8 cellular contexts compared by ENCODE assay signal in genomic region chr2:58047373-58047674, GRCh38. TPM values are rescaled to one million over a fixed set of nuclear protein-coding genes. Genes with fewer than 3 reads are reported as not detected.
DNase-seq lines count a peak whose midpoint lies in the region; ATAC-seq and TF ChIP-seq lines count a peak whose summit lies in the region.

No MANE protein-coding gene starts in this region.

- H3K4me1 Mint-ChIP-seq in dendritic cell treated with granulocyte-macrophage colony-stimulating factor and Interleukin-4, amounts not matched to agents 40 ng/mL and 50 ng/mL, for 4 days (ENCODE audit: low read depth), result peaks cover 28% of the 10 kb centered on the region
- peaks cover 25 to 35% of the 10 kb centered on the region in 2 donors for H3K4me1 Mint-ChIP-seq in natural killer cell

- H3K4me3 Mint-ChIP-seq in dendritic cell treated with granulocyte-macrophage colony-stimulating factor and Interleukin-4, amounts not matched to agents 40 ng/mL and 50 ng/mL, for 4 days, result peak overlapping the region; percentile 92
- peak overlapping the region; percentile 90 for H3K4me3 Mint-ChIP-seq in natural killer cell

- intact Hi-C loops in dendritic cell treated with granulocyte-macrophage colony-stimulating factor and Interleukin-4, amounts not matched to agents 40 ng/mL and 50 ng/mL, for 4 days (cut with micrococcal nuclease), result loop anchor here (5.0 to 10.0 kb wide), 3 partner anchors 60 to 190 kb away; no protein-coding TSS in a partner anchor
- intact Hi-C loops in natural killer cell (cut with micrococcal nuclease), result no loop called here

- H3K27me3 Mint-ChIP-seq in dendritic cell treated with granulocyte-macrophage colony-stimulating factor and Interleukin-4, amounts not matched to agents 40 ng/mL and 50 ng/mL, for 4 days, result no peaks in the 10 kb centered on the region
- no peaks in the 10 kb centered on the region for H3K27me3 Mint-ChIP-seq in natural killer cell (ENCODE audit: low read depth in 2 of 2)

- ATAC-seq in HG02571 (IDR thresholded peaks at IDR 0.05; ENCODE audit: unreplicated experiment) (peak; percentile 35), natural killer cell (peak in 1 of 3 donors; percentile 44)

- peaks cover 24% of the 10 kb centered on the region for H3K36me3 Mint-ChIP-seq in dendritic cell treated with granulocyte-macrophage colony-stimulating factor and Interleukin-4, amounts not matched to agents 40 ng/mL and 50 ng/mL, for 4 days (ENCODE audit: low read depth)
- H3K36me3 Mint-ChIP-seq in natural killer cell, result no peaks in the 10 kb centered on the region

- TF ChIP-seq CTCF in natural killer cell (IDR thresholded peaks at IDR 0.05), result no peak

- DNase-seq in DMS79 treated with DMSO at 0.1 percent for 48 hours (lab: John Stamatoyannopoulos, UW) (peak; percentile 57), DMS79 (lab: John Stamatoyannopoulos, UW) (no peak), NCI-H1694 treated with DMSO at 0.1 percent for 48 hours (lab: John Stamatoyannopoulos, UW) (peak; percentile 74), natural killer cell (no peak), NAMALWA (ENCODE audit: low spot score) (no peak), NCI-H2171 (lab: John Stamatoyannopoulos, UW) (no peak)

- peak overlapping the region; percentile 98 for H3K27ac Mint-ChIP-seq in dendritic cell treated with granulocyte-macrophage colony-stimulating factor and Interleukin-4, amounts not matched to agents 40 ng/mL and 50 ng/mL, for 4 days
- H3K27ac Mint-ChIP-seq in natural killer cell, result peak overlapping the region; percentile 88 to 95

- no peaks in the 10 kb centered on the region for H3K9me3 Mint-ChIP-seq in dendritic cell treated with granulocyte-macrophage colony-stimulating factor and Interleukin-4, amounts not matched to agents 40 ng/mL and 50 ng/mL, for 4 days
- H3K9me3 Mint-ChIP-seq in natural killer cell, result no peaks in the 10 kb centered on the region

RNA-seq across cellular contexts. Expression of gene VRK2, which starts 0.7 kb away (rescaled TPM):
- total RNA-seq in natural killer cell, result 10 to 100 TPM; 25.0 to 29.7 (median 25.4) TPM

Comparison
In these comparisons a context has a peak if more than half of its experiments do, and no peak if none do; other contexts are left out.
1. DNase-seq: peak in DMS79 treated with DMSO at 0.1 percent for 48 hours (single experiment) and NCI-H1694 treated with DMSO at 0.1 percent for 48 hours (single experiment); none in DMS79 (single experiment), natural killer cell (single experiment), NAMALWA (single experiment) and NCI-H2171 (single experiment).